1 cellular context compared by ENCODE assay signal in the genomic region with DNA sequence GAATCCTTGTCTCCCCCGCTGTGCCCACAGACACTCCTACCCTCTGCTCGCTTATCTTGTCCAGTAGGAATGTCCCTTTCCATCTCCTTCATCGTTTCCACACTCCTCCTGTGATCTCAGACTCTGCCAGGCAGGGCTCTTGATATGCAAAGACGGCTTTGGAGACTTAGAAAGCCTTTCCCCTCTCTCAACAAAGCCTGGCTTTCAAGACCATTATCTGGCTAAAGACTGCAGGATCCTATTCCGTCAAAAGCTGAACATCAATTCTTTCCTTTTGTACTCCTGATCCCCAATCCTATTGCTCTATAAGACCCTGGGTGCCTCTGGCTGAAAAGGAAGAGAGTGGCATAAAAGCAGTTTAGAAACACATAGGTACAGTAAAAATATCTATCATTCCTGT.
TF ChIP-seq lines count a peak whose summit lies in the region.

No MANE protein-coding gene starts in this region.

TF ChIP-seq in GM23338, 12 proteins besides CTCF, POLR2A, EP300 and RAD21 (continued from another document):
- TF ChIP-seq, protein P1, sequence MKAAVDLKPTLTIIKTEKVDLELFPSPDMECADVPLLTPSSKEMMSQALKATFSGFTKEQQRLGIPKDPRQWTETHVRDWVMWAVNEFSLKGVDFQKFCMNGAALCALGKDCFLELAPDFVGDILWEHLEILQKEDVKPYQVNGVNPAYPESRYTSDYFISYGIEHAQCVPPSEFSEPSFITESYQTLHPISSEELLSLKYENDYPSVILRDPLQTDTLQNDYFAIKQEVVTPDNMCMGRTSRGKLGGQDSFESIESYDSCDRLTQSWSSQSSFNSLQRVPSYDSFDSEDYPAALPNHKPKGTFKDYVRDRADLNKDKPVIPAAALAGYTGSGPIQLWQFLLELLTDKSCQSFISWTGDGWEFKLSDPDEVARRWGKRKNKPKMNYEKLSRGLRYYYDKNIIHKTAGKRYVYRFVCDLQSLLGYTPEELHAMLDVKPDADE (IDR thresholded peaks at IDR 0.05): no peak
- TF ChIP-seq, protein P2, sequence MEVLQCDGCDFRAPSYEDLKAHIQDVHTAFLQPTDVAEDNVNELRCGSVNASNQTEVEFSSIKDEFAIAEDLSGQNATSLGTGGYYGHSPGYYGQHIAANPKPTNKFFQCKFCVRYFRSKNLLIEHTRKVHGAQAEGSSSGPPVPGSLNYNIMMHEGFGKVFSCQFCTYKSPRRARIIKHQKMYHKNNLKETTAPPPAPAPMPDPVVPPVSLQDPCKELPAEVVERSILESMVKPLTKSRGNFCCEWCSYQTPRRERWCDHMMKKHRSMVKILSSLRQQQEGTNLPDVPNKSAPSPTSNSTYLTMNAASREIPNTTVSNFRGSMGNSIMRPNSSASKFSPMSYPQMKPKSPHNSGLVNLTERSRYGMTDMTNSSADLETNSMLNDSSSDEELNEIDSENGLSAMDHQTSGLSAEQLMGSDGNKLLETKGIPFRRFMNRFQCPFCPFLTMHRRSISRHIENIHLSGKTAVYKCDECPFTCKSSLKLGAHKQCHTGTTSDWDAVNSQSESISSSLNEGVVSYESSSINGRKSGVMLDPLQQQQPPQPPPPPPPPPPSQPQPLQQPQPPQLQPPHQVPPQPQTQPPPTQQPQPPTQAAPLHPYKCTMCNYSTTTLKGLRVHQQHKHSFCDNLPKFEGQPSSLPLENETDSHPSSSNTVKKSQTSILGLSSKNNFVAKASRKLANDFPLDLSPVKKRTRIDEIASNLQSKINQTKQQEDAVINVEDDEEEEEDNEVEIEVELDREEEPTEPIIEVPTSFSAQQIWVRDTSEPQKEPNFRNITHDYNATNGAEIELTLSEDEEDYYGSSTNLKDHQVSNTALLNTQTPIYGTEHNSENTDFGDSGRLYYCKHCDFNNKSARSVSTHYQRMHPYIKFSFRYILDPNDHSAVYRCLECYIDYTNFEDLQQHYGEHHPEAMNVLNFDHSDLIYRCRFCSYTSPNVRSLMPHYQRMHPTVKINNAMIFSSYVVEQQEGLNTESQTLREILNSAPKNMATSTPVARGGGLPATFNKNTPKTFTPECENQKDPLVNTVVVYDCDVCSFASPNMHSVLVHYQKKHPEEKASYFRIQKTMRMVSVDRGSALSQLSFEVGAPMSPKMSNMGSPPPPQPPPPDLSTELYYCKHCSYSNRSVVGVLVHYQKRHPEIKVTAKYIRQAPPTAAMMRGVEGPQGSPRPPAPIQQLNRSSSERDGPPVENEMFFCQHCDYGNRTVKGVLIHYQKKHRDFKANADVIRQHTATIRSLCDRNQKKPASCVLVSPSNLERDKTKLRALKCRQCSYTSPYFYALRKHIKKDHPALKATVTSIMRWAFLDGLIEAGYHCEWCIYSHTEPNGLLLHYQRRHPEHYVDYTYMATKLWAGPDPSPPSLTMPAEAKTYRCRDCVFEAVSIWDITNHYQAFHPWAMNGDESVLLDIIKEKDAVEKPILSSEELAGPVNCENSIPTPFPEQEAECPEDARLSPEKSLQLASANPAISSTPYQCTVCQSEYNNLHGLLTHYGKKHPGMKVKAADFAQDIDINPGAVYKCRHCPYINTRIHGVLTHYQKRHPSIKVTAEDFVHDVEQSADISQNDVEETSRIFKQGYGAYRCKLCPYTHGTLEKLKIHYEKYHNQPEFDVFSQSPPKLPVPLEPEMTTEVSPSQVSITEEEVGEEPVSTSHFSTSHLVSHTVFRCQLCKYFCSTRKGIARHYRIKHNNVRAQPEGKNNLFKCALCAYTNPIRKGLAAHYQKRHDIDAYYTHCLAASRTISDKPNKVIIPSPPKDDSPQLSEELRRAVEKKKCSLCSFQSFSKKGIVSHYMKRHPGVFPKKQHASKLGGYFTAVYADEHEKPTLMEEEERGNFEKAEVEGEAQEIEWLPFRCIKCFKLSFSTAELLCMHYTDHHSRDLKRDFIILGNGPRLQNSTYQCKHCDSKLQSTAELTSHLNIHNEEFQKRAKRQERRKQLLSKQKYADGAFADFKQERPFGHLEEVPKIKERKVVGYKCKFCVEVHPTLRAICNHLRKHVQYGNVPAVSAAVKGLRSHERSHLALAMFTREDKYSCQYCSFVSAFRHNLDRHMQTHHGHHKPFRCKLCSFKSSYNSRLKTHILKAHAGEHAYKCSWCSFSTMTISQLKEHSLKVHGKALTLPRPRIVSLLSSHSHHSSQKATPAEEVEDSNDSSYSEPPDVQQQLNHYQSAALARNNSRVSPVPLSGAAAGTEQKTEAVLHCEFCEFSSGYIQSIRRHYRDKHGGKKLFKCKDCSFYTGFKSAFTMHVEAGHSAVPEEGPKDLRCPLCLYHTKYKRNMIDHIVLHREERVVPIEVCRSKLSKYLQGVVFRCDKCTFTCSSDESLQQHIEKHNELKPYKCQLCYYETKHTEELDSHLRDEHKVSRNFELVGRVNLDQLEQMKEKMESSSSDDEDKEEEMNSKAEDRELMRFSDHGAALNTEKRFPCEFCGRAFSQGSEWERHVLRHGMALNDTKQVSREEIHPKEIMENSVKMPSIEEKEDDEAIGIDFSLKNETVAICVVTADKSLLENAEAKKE (CRISPR knock-in tag; IDR thresholded peaks at IDR 0.05): no peak
- 0 out of 2 replicates have a peak, but pooled peaks have one; percentile 41 for TF ChIP-seq NANOG (IDR thresholded peaks at IDR 0.05; ENCODE audit: borderline replicate concordance)
TF ChIP-seq in GM23338: peak in this region for 1.
